In genomic region chr1:103529746-103530145, GRCh38 we compare ENCODE assay signal across 12 cellular contexts. TPM values are rescaled to one million over a fixed set of nuclear protein-coding genes. Genes with fewer than 3 reads are reported as not detected.
DNase-seq lines count a peak whose midpoint lies in the region; ATAC-seq and TF ChIP-seq lines count a peak whose summit lies in the region.
"Had no signal": no experiment of that assay in that cellular context is flagged by ENCODE, and none has a peak within 500 bp of the region (broad histone marks: within the 10 kb centered on the region; RNA-seq: fewer than 3 reads in every experiment).

No MANE protein-coding gene starts in this region.

- H3K4me1 Mint-ChIP-seq in CD4-positive, alpha-beta T cell (ENCODE audit: low read depth): peaks cover 86% of the 10 kb centered on the region
- peaks cover 66% of the 10 kb centered on the region for H3K4me1 Mint-ChIP-seq in T-helper 17 cell
- H3K4me1 Mint-ChIP-seq in activated naive CD8-positive, alpha-beta T cell treated with anti-CD3 and anti-CD28 coated beads for 36 hours: peaks cover 72% of the 10 kb centered on the region

- no peak for TF ChIP-seq POLR2A in Peyer's patch (IDR thresholded peaks at IDR 0.05)

- WGBS in psoas muscle, 3 donors: 81 to 89% (median 87%) methylated on average over 8 of the region's 8 CpGs

- H3K36me3 ChIP-seq in psoas muscle (ENCODE audit: insufficient read depth in 1 of 2, low read depth in 1 of 2) (peaks cover 5 to 28% of the 10 kb centered on the region in 2 donors), Peyer's patch (peaks cover 0 to 6% (median 0%) of the 10 kb centered on the region in 3 donors)

- H3K4me3 ChIP-seq in psoas muscle: no peak overlapping the region
- no peak overlapping the region for H3K4me3 ChIP-seq in Peyer's patch
- H3K4me3 ChIP-seq: left lung, suprapubic skin had no signal

- no peaks in the 10 kb centered on the region for H3K27me3 Mint-ChIP-seq in CD4-positive, alpha-beta T cell
- no peaks in the 10 kb centered on the region for H3K27me3 Mint-ChIP-seq in T-helper 17 cell
- no peaks in the 10 kb centered on the region for H3K27me3 Mint-ChIP-seq in activated naive CD8-positive, alpha-beta T cell treated with anti-CD3 and anti-CD28 coated beads for 36 hours

- H3K9me3 ChIP-seq in CD4-positive, alpha-beta T cell (ENCODE audit: control insufficient read depth, low read length): no peaks in the 10 kb centered on the region
- H3K9me3 ChIP-seq in T-helper 17 cell (ENCODE audit: control insufficient read depth, low read length, poor library complexity, severe bottlenecking): no peaks in the 10 kb centered on the region
- no peaks in the 10 kb centered on the region for H3K9me3 ChIP-seq in psoas muscle
- H3K9me3 ChIP-seq in Peyer's patch: no peaks in the 10 kb centered on the region
- H3K9me3 ChIP-seq: left lung, suprapubic skin had no signal

- no peaks in the 10 kb centered on the region for H3K9me3 Mint-ChIP-seq in CD4-positive, alpha-beta T cell
- H3K9me3 Mint-ChIP-seq in activated naive CD8-positive, alpha-beta T cell treated with anti-CD3 and anti-CD28 coated beads for 36 hours: no peaks in the 10 kb centered on the region

- peak; percentile 14 for ATAC-seq in CD4-positive, alpha-beta T cell (ENCODE audit: poor library complexity)
- ATAC-seq in T-helper 17 cell (peak; percentile 40), psoas muscle (peak in 2 of 4 donors; percentile 37 to 41), HG03571 (IDR thresholded peaks at IDR 0.05; ENCODE audit: unreplicated experiment) (no peak)
- ATAC-seq: left lung had no signal

- H3K4me3 Mint-ChIP-seq in CD4-positive, alpha-beta T cell: peak overlapping the region; percentile 8
- no peak overlapping the region for H3K4me3 Mint-ChIP-seq in T-helper 17 cell
- no peak overlapping the region for H3K4me3 Mint-ChIP-seq in activated naive CD8-positive, alpha-beta T cell treated with anti-CD3 and anti-CD28 coated beads for 36 hours

- no peaks in the 10 kb centered on the region for H3K27me3 ChIP-seq in CD4-positive, alpha-beta T cell (ENCODE audit: control insufficient read depth, insufficient read depth, low read length)
- no peaks in the 10 kb centered on the region for H3K27me3 ChIP-seq in psoas muscle (ENCODE audit: insufficient read depth in 3 of 3, low read length in 2 of 3)
- no peaks in the 10 kb centered on the region for H3K27me3 ChIP-seq in Peyer's patch
- H3K27me3 ChIP-seq: left lung, suprapubic skin had no signal

- POLR2A ChIA-PET in CD4-positive, alpha-beta T cell (lab: Charles Lee): no interaction called here

- CTCF ChIA-PET in CD4-positive, alpha-beta T cell (lab: Charles Lee): no interaction called here

- H3K36me3 Mint-ChIP-seq in CD4-positive, alpha-beta T cell (ENCODE audit: low read depth): peaks cover 74% of the 10 kb centered on the region
- H3K36me3 Mint-ChIP-seq in T-helper 17 cell (ENCODE audit: low read depth): peaks cover 27% of the 10 kb centered on the region
- H3K36me3 Mint-ChIP-seq in activated naive CD8-positive, alpha-beta T cell treated with anti-CD3 and anti-CD28 coated beads for 36 hours: peaks cover 69% of the 10 kb centered on the region

- peak in 4 of 10 experiments; percentile 2 to 13 (median 8) for DNase-seq in CD4-positive, alpha-beta T cell
- DNase-seq in T-helper 17 cell (peak in 2 of 3 donors; percentile 7 to 10), psoas muscle (peak; percentile 16 to 66), SW 1271 (lab: John Stamatoyannopoulos, UW) (no peak), Peyer's patch (no peak), NCI-H1105 treated with DMSO at 0.1 percent for 48 hours (lab: John Stamatoyannopoulos, UW) (no peak)
- DNase-seq in activated naive CD8-positive, alpha-beta T cell treated with anti-CD3 and anti-CD28 coated beads for 36 hours: peak; percentile 38
- DNase-seq: NCI-H1930, SHP77 had no signal

- no peak overlapping the region for H3K27ac Mint-ChIP-seq in CD4-positive, alpha-beta T cell
- peak overlapping the region; percentile 75 for H3K27ac Mint-ChIP-seq in T-helper 17 cell
- H3K27ac Mint-ChIP-seq in activated naive CD8-positive, alpha-beta T cell treated with anti-CD3 and anti-CD28 coated beads for 36 hours: no peak overlapping the region

- TF ChIP-seq CTCF in CD4-positive, alpha-beta T cell (IDR thresholded peaks at IDR 0.05): no peak
- TF ChIP-seq CTCF in psoas muscle (IDR thresholded peaks at IDR 0.05) (no peak), Peyer's patch (IDR thresholded peaks at IDR 0.05) (no peak)

- intact Hi-C loops in CD4-positive, alpha-beta T cell (cut with DNase I, micrococcal nuclease): no loop called here
- intact Hi-C loops in psoas muscle (cut with DNase I): loop anchor here (5.0 kb wide), 1 partner anchor 33 kb away; no protein-coding TSS in a partner anchor

- no peak overlapping the region for H3K27ac ChIP-seq in CD4-positive, alpha-beta T cell (ENCODE audit: low read depth, low read length)
- H3K27ac ChIP-seq in psoas muscle (no peak overlapping the region), Peyer's patch (no peak overlapping the region)
- H3K27ac ChIP-seq: left lung, suprapubic skin had no signal

- H3K4me1 ChIP-seq in psoas muscle (peaks cover 44% of the 10 kb centered on the region), Peyer's patch (peaks cover 0 to 9% (median 2%) of the 10 kb centered on the region in 4 donors)

RNA-seq across cellular contexts. Expression of gene RNPC3, which starts 4.2 kb away (rescaled TPM):
- total RNA-seq in CD4-positive, alpha-beta T cell: 10 to 100 TPM; 48.6 to 52.5 TPM
- total RNA-seq in T-helper 17 cell (10 to 100 TPM; 43.2 to 53.9 TPM), psoas muscle (10 to 100 TPM; 12.4 to 27.5 (median 18.8) TPM), Peyer's patch (100 to 1,000 TPM in 1 of 4 donors, 10 to 100 TPM in 3; 49.0 to 158 (median 73.4) TPM)
- 10 to 100 TPM; 17.8 to 18.0 TPM for total RNA-seq in activated naive CD8-positive, alpha-beta T cell treated with anti-CD3 and anti-CD28 coated beads for 36 hours
- 10 to 100 TPM in 2 of 3 donors, 1 to 10 TPM in 1; 8.3 to 22.5 (median 13.4) TPM for polyA plus RNA-seq in psoas muscle

RNA-seq across cellular contexts. Expression of gene AMY2B, which starts 41.6 kb away (rescaled TPM):
- total RNA-seq in CD4-positive, alpha-beta T cell: 10 to 100 TPM; 30.9 to 31.5 TPM
- total RNA-seq in T-helper 17 cell: 10 to 100 TPM; 29.3 to 39.4 TPM
- 1 to 10 TPM; 4.6 to 5.3 TPM for total RNA-seq in activated naive CD8-positive, alpha-beta T cell treated with anti-CD3 and anti-CD28 coated beads for 36 hours
- total RNA-seq in psoas muscle: 10 to 100 TPM; 12.5 to 28.0 (median 22.2) TPM
- polyA plus RNA-seq in psoas muscle: 10 to 100 TPM in 2 of 3 donors, 1 to 10 TPM in 1; 5.5 to 11.1 (median 10.9) TPM
- 10 to 100 TPM; 20.3 to 46.4 (median 28.4) TPM for total RNA-seq in Peyer's patch

Comparison
In these comparisons a context has a peak if more than half of its experiments do, and no peak if none do; other contexts are left out.
1. DNase-seq: peak in T-helper 17 cell (2 of 3), activated naive CD8-positive, alpha-beta T cell treated with anti-CD3 and anti-CD28 coated beads for 36 hours (single experiment) and psoas muscle (2 of 2); none in SW 1271 (0 of 2), Peyer's patch (0 of 3) and NCI-H1105 treated with DMSO at 0.1 percent for 48 hours (single experiment).
2. intact Hi-C loops: an anchor here in psoas muscle (5.0 kb wide); none called in CD4-positive, alpha-beta T cell.